7 cellular contexts compared by ENCODE assay signal in the genomic region with DNA sequence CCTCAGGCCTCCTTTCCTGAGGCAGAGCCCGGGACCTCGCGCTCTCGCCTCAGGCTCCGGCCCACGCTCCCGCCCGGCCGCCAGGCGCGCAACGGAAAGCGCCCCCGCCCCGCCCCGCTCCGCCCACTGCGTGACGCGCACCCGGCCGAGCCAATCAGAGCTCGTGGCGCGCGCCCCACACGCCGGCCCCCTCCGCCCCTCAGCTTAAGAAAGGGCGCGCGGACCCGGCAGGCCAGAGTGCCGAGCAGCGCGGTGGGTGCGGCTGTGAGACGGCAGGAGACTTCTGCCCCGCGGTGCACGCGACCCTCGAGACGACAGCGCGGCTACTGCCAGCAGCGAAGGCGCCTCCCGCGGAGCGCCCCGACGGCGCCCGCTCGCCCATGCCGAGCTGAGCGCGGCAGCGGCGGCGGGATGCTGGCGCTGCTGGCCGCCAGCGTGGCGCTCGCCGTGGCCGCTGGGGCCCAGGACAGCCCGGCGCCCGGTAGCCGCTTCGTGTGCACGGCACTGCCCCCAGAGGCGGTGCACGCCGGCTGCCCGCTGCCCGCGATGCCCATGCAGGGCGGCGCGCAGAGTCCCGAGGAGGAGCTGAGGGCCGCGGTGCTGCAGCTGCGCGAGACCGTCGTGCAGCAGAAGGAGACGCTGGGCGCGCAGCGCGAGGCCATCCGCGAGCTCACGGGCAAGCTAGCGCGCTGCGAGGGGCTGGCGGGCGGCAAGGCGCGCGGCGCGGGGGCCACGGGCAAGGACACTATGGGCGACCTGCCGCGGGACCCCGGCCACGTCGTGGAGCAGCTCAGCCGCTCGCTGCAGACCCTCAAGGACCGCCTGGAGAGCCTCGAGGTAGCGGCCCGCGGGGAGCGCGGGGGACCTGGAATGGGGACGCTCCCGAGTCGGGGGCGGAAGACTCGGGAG.
A peak's percentile ranks its signal among the peaks of the same experiment; 100 is the strongest.
DNase-seq lines count a peak whose midpoint lies in the region; ATAC-seq lines count a peak whose summit lies in the region.

Gene NPTX2 (plus strand): TSS at position 235 of the 909 bp plus-strand sequence. CDS start 177 bp downstream, at position 412.

- no peak within 1 kb of the TSS for H3K27ac ChIP-seq in HUES48 (ENCODE audit: low read depth, low read length)

- H3K36me3 ChIP-seq in HUES48 (ENCODE audit: control insufficient read depth, insufficient read depth, low read length), result peaks cover 11% of the 10 kb centered on the region; the same call in 1 of the 2 replicates

- DNase-seq in RPMI8226 (peak; percentile 20), globus pallidus (ENCODE audit: low spot score) (peak; percentile 60), pons (ENCODE audit: low spot score) (peak; percentile 39)

- no peaks in the 10 kb centered on the region for H3K9me3 ChIP-seq in HUES48 (ENCODE audit: control insufficient read depth, insufficient read depth, low read length)

- peak within 1 kb of the TSS; percentile 66 for H3K4me3 ChIP-seq in HUES48 (ENCODE audit: low read depth, low read length)

- no peak within 1 kb of the TSS; the same call in 1 of the 2 replicates for H3K9ac ChIP-seq in HUES48 (ENCODE audit: low read depth, low read length)

- peaks cover 15% of the 10 kb centered on the region for H3K4me1 ChIP-seq in HUES48 (ENCODE audit: control insufficient read depth, insufficient read depth, low read length)

- peaks cover 81% of the 10 kb centered on the region for H3K27me3 ChIP-seq in HUES48 (ENCODE audit: control insufficient read depth, insufficient read depth, low read length)

- ATAC-seq in HG03460 (IDR thresholded peaks at IDR 0.05; ENCODE audit: unreplicated experiment), result no peak
- ATAC-seq in GM18520 (IDR thresholded peaks at IDR 0.05; ENCODE audit: unreplicated experiment), result no peak
- ATAC-seq in HG02981 (IDR thresholded peaks at IDR 0.05; ENCODE audit: unreplicated experiment), result no peak
